1 cellular context compared by ENCODE assay signal in the genomic region with DNA sequence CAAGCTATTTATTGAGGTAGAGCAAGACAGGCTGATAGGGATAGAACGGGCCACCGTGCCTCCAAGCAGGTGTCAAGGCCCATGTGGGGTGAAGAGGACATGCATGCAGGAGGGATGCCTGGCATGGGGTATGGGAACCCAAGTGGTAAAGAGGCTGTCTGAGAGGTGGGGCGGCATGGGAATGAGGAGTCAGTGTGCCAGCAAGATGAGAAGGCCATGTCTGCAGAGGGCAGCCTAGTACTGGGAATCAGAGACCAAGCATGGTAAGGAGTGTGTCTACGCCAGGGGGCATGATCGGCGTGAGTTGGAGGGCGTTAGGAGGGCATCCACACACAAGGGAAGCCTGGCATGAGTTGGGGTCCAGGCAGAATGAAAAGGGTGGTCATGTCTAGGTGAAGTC.
TF ChIP-seq lines count a peak whose summit lies in the region.

No MANE protein-coding gene starts in this region.

TF ChIP-seq in H1, 55 proteins besides CTCF, POLR2A, EP300 and RAD21 (continued from another document):
- TF ChIP-seq, protein P1, sequence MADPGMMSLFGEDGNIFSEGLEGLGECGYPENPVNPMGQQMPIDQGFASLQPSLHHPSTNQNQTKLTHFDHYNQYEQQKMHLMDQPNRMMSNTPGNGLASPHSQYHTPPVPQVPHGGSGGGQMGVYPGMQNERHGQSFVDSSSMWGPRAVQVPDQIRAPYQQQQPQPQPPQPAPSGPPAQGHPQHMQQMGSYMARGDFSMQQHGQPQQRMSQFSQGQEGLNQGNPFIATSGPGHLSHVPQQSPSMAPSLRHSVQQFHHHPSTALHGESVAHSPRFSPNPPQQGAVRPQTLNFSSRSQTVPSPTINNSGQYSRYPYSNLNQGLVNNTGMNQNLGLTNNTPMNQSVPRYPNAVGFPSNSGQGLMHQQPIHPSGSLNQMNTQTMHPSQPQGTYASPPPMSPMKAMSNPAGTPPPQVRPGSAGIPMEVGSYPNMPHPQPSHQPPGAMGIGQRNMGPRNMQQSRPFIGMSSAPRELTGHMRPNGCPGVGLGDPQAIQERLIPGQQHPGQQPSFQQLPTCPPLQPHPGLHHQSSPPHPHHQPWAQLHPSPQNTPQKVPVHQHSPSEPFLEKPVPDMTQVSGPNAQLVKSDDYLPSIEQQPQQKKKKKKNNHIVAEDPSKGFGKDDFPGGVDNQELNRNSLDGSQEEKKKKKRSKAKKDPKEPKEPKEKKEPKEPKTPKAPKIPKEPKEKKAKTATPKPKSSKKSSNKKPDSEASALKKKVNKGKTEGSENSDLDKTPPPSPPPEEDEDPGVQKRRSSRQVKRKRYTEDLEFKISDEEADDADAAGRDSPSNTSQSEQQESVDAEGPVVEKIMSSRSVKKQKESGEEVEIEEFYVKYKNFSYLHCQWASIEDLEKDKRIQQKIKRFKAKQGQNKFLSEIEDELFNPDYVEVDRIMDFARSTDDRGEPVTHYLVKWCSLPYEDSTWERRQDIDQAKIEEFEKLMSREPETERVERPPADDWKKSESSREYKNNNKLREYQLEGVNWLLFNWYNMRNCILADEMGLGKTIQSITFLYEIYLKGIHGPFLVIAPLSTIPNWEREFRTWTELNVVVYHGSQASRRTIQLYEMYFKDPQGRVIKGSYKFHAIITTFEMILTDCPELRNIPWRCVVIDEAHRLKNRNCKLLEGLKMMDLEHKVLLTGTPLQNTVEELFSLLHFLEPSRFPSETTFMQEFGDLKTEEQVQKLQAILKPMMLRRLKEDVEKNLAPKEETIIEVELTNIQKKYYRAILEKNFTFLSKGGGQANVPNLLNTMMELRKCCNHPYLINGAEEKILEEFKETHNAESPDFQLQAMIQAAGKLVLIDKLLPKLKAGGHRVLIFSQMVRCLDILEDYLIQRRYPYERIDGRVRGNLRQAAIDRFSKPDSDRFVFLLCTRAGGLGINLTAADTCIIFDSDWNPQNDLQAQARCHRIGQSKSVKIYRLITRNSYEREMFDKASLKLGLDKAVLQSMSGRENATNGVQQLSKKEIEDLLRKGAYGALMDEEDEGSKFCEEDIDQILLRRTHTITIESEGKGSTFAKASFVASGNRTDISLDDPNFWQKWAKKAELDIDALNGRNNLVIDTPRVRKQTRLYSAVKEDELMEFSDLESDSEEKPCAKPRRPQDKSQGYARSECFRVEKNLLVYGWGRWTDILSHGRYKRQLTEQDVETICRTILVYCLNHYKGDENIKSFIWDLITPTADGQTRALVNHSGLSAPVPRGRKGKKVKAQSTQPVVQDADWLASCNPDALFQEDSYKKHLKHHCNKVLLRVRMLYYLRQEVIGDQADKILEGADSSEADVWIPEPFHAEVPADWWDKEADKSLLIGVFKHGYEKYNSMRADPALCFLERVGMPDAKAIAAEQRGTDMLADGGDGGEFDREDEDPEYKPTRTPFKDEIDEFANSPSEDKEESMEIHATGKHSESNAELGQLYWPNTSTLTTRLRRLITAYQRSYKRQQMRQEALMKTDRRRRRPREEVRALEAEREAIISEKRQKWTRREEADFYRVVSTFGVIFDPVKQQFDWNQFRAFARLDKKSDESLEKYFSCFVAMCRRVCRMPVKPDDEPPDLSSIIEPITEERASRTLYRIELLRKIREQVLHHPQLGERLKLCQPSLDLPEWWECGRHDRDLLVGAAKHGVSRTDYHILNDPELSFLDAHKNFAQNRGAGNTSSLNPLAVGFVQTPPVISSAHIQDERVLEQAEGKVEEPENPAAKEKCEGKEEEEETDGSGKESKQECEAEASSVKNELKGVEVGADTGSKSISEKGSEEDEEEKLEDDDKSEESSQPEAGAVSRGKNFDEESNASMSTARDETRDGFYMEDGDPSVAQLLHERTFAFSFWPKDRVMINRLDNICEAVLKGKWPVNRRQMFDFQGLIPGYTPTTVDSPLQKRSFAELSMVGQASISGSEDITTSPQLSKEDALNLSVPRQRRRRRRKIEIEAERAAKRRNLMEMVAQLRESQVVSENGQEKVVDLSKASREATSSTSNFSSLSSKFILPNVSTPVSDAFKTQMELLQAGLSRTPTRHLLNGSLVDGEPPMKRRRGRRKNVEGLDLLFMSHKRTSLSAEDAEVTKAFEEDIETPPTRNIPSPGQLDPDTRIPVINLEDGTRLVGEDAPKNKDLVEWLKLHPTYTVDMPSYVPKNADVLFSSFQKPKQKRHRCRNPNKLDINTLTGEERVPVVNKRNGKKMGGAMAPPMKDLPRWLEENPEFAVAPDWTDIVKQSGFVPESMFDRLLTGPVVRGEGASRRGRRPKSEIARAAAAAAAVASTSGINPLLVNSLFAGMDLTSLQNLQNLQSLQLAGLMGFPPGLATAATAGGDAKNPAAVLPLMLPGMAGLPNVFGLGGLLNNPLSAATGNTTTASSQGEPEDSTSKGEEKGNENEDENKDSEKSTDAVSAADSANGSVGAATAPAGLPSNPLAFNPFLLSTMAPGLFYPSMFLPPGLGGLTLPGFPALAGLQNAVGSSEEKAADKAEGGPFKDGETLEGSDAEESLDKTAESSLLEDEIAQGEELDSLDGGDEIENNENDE (IDR thresholded peaks at IDR 0.05; ENCODE audit: insufficient replicate concordance, low read length) = no peak
